Comparison of ENCODE assay signal across 11 cellular contexts in the genomic region with DNA sequence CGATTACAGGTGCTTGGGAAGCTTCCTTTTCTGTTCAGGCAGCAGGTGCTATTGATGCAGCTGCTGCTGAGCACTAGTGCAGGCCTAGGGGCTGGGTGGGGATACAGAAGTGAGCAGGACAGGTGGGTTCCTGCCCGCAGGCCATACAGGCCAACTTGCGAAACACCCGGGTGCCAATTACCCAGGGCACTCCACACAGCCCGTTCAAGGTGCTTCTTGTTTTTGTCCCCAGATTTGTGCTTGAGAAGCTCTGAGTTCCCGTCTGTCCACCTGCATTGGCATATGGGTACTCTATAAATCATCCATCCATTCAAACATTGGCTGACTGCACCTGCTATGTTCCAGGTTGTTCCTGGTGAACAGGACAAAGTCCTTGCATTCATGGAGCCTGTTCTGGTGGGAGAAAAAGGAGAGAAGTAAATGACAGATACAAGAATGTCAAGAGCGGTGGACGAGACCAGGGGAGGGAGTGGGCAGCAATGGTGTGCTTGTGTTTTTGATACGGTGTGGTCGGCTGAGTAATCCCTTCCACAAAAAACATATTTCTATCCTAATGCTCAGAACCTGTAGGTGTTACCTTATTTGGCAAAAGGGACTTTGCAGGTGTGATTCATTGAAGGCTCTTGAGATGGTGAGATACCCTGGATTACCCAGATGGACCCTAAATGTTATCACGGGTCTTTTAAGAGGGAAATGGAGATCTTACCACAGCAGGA. TPM values are rescaled to one million over a fixed set of nuclear protein-coding genes. Genes with fewer than 3 reads are reported as not detected.
DNase-seq lines count a peak whose midpoint lies in the region; ATAC-seq and TF ChIP-seq lines count a peak whose summit lies in the region.
"Had no signal": no experiment of that assay in that cellular context is flagged by ENCODE, and none has a peak within 500 bp of the region (broad histone marks: within the 10 kb centered on the region; RNA-seq: fewer than 3 reads in every experiment).

No MANE protein-coding gene starts in this region.

- H3K4me3 ChIP-seq in ascending aorta = no peak overlapping the region

- peak overlapping the region; percentile 57 to 90 for H3K27ac ChIP-seq in ascending aorta

- H3K4me1 Mint-ChIP-seq in nephron = peaks cover 52% of the 10 kb centered on the region

- no peaks in the 10 kb centered on the region for H3K9me3 Mint-ChIP-seq in nephron
- H3K9me3 Mint-ChIP-seq: CD4-positive, alpha-beta T cell had no signal

- DNase-seq in DMS153 treated with DMSO at 0.1 percent for 48 hours (lab: John Stamatoyannopoulos, UW; ENCODE audit: unreplicated experiment) = peak; percentile 92
- DNase-seq in NCI-H2029 treated with DMSO at 0.1 percent for 48 hours (lab: John Stamatoyannopoulos, UW) = peak; percentile 72
- no peak for DNase-seq in ascending aorta (ENCODE audit: low spot score in 2 of 2)
- DNase-seq in LoVo (ENCODE audit: low spot score) = no peak
- DNase-seq: activated CD4-positive, alpha-beta T cell treated with anti-CD3 and anti-CD28 coated beads, Interleukin-2, amount 50 U/mL, for 1 hour; CD4-positive, alpha-beta T cell had no signal

- peaks cover 20% of the 10 kb centered on the region for H3K36me3 Mint-ChIP-seq in nephron (ENCODE audit: low read depth)

- ATAC-seq in HG03571 (IDR thresholded peaks at IDR 0.05; ENCODE audit: unreplicated experiment) (no peak), HG02588 (IDR thresholded peaks at IDR 0.05; ENCODE audit: unreplicated experiment) (no peak), GM21528 (IDR thresholded peaks at IDR 0.05; ENCODE audit: low FRiP score, unreplicated experiment) (no peak)
- ATAC-seq: esophagus mucosa had no signal

- no peaks in the 10 kb centered on the region for H3K27me3 ChIP-seq in ascending aorta

- intact Hi-C loops in ascending aorta (cut with DNase I) = loop anchor here (5.0 to 10.0 kb wide), 2 partner anchors 69 to 512 kb away; partner anchors contain the start of gene AGAP1

- H3K9me3 ChIP-seq in ascending aorta = no peaks in the 10 kb centered on the region

- peak overlapping the region; percentile 70 to 95 (median 91) for H3K27ac Mint-ChIP-seq in nephron
- H3K27ac Mint-ChIP-seq: CD4-positive, alpha-beta T cell had no signal

- H3K36me3 ChIP-seq in ascending aorta = no peaks in the 10 kb centered on the region

- H3K4me1 ChIP-seq in ascending aorta = peaks cover 9 to 40% of the 10 kb centered on the region in 2 donors

- peaks cover 4% of the 10 kb centered on the region for H3K27me3 Mint-ChIP-seq in nephron (ENCODE audit: low read depth)

- no peak for TF ChIP-seq CTCF in ascending aorta (IDR thresholded peaks at IDR 0.05)
- TF ChIP-seq CTCF in nephron (IDR thresholded peaks at IDR 0.05; ENCODE audit: unreplicated experiment in 3 of 3) = no peak

- H3K4me3 Mint-ChIP-seq in nephron = peak overlapping the region in 1 of 3 experiments; percentile 7
- H3K4me3 Mint-ChIP-seq: CD4-positive, alpha-beta T cell had no signal

RNA-seq across cellular contexts. Expression of gene SH3BP4, which starts 31.4 kb away (rescaled TPM):
- total RNA-seq in ascending aorta = 36.7 TPM

Comparison
In these comparisons a context has a peak if more than half of its experiments do, and no peak if none do; other contexts are left out.
1. DNase-seq: peak in DMS153 treated with DMSO at 0.1 percent for 48 hours (single experiment) and NCI-H2029 treated with DMSO at 0.1 percent for 48 hours (single experiment); none in ascending aorta (0 of 2) and LoVo (single experiment).